ENCODE assay signal across 31 cellular contexts in the genomic region with DNA sequence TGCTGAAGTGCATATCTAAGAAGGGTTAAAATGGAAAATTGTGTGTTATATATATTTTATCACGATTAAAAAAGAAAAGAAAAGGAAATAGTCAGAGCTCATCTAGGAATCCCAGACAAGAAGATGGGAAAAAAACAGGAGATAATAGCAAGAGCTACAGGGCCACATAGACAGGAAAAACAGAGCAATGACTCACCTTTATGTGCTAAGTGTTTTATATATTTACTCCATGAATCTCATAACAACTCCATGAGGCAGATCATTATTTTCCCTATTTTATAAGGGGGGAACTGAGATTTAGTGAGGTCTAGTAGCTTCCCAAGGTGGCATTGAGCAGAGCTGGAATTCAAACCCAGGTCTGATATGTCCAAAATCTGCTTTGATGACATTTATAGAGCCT. TPM values are rescaled to one million over a fixed set of nuclear protein-coding genes. Genes with fewer than 3 reads are reported as not detected.
"Had no signal": no experiment of that assay in that cellular context is flagged by ENCODE, and none has a peak within 500 bp of the region (broad histone marks: within the 10 kb centered on the region; RNA-seq: fewer than 3 reads in every experiment).

No MANE protein-coding gene starts in this region.

- DNase-seq: activated B cell treated with CpG ODN at 0.5 μM for 24 hours; activated CD4-positive, alpha-beta T cell treated with anti-CD3 and anti-CD28 coated beads for 48 hours; activated CD4-positive, alpha-beta T cell treated with anti-CD3 and anti-CD28 coated beads, Interleukin-2, amount 50 U/mL, for 1 hour; activated CD4-positive, alpha-beta T cell treated with anti-CD3 and anti-CD28 coated beads, Interleukin-2, amount 50 U/mL, for 48 hours; activated CD8-positive, alpha-beta memory T cell treated with anti-CD3 and anti-CD28 coated beads for 24 hours; activated CD8-positive, alpha-beta T cell treated with anti-CD3 and anti-CD28 coated beads for 36 hours; activated effector memory CD4-positive, alpha-beta T cell treated with Interleukin-2 at 50 U/mL for 16 hours; activated naive CD4-positive, alpha-beta T cell treated with anti-CD3 and anti-CD28 coated beads for 36 hours; activated naive CD8-positive, alpha-beta T cell treated with anti-CD3 and anti-CD28 coated beads for 36 hours; activated naive CD8-positive, alpha-beta T cell treated with anti-CD3 and anti-CD28 coated beads, Interleukin-2, amount 50 U/mL, for 24 hours; activated T-cell treated with anti-CD3 and anti-CD28 coated beads, Interleukin-2, amount 50 U/mL, for 4 hours; adrenal gland; amygdala; aorta; body of pancreas; central memory CD4-positive, alpha-beta T cell; cerebellar nuclear complex; colonic mucosa; effector CD8-positive, alpha-beta T cell; foreskin fibroblast; head of caudate nucleus; T-helper 1 cell; T-helper 17 cell; T1000; WERI-Rb-1 had no signal

- H3K4me3 ChIP-seq: adrenal gland, body of pancreas, cardiac muscle cell, colonic mucosa had no signal

RNA-seq across cellular contexts. Expression of a gene that starts 18.1 kb away (rescaled TPM):
- total RNA-seq: activated B cell treated with CpG ODN at 0.5 μM for 24 hours; activated CD8-positive, alpha-beta T cell treated with anti-CD3 and anti-CD28 coated beads for 36 hours; activated naive CD4-positive, alpha-beta T cell treated with anti-CD3 and anti-CD28 coated beads for 36 hours; activated naive CD8-positive, alpha-beta T cell treated with anti-CD3 and anti-CD28 coated beads for 36 hours; activated T-cell treated with anti-CD3 and anti-CD28 coated beads, Interleukin-2, amount 50 U/mL, for 4 hours; activated T-helper 17 cell treated with anti-CD3 and anti-CD28 coated beads, Interleukin-2, amount 50 U/mL, for 72 hours; adrenal gland; aorta; body of pancreas; cardiac muscle cell; colonic mucosa; dermis microvascular lymphatic vessel endothelial cell; endothelial cell of umbilical vein; epithelial cell of proximal tubule; frontal cortex; T-helper 17 cell had no signal
